Comparison of ENCODE assay signal across 1 cellular context in the genomic region with DNA sequence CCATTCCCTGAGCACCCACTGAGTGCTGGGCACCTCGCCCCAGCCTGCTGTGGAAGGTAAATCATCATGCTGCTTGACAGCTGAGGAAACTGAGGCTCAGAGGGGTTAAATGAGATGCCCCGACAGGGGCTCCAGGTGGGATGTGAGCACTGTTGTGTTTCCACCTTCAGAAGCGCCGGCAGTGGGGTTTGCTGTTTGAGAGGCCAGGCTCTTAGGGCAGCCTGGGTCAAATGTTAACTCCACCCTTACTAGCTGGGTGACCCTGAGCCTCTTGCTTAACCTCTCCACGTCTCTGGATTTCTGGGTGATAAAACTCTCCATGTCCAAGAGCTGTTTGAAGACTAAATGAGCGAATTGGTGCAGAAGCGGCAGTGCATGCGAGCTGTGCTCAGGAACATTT.
TF ChIP-seq lines count a peak whose summit lies in the region.

No MANE protein-coding gene starts in this region.

TF ChIP-seq in HepG2, 621 proteins besides CTCF, POLR2A, EP300 and RAD21:
- no peak for TF ChIP-seq TCF7 (IDR thresholded peaks at IDR 0.05; ENCODE audit: low read depth)
- TF ChIP-seq, protein P1, sequence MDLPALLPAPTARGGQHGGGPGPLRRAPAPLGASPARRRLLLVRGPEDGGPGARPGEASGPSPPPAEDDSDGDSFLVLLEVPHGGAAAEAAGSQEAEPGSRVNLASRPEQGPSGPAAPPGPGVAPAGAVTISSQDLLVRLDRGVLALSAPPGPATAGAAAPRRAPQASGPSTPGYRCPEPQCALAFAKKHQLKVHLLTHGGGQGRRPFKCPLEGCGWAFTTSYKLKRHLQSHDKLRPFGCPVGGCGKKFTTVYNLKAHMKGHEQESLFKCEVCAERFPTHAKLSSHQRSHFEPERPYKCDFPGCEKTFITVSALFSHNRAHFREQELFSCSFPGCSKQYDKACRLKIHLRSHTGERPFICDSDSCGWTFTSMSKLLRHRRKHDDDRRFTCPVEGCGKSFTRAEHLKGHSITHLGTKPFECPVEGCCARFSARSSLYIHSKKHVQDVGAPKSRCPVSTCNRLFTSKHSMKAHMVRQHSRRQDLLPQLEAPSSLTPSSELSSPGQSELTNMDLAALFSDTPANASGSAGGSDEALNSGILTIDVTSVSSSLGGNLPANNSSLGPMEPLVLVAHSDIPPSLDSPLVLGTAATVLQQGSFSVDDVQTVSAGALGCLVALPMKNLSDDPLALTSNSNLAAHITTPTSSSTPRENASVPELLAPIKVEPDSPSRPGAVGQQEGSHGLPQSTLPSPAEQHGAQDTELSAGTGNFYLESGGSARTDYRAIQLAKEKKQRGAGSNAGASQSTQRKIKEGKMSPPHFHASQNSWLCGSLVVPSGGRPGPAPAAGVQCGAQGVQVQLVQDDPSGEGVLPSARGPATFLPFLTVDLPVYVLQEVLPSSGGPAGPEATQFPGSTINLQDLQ (CRISPR knock-in tag; IDR thresholded peaks at IDR 0.05), result no peak
- no peak for TF ChIP-seq ZKSCAN8 (CRISPR knock-in tag; IDR thresholded peaks at IDR 0.05; ENCODE audit: borderline replicate concordance)
- TF ChIP-seq ZNF296 (CRISPR knock-in tag; conservative IDR thresholded peaks at IDR 0.05), result no peak
- no peak for TF ChIP-seq ZFY (CRISPR knock-in tag; IDR thresholded peaks at IDR 0.05)
- TF ChIP-seq ZNF468 (CRISPR knock-in tag; IDR thresholded peaks at IDR 0.05), result no peak
- no peak for TF ChIP-seq SAP130 (CRISPR knock-in tag; IDR thresholded peaks at IDR 0.05; ENCODE audit: low read depth)
- TF ChIP-seq ZNF550 (CRISPR knock-in tag; IDR thresholded peaks at IDR 0.05; ENCODE audit: borderline replicate concordance), result no peak
- TF ChIP-seq, protein P2, sequence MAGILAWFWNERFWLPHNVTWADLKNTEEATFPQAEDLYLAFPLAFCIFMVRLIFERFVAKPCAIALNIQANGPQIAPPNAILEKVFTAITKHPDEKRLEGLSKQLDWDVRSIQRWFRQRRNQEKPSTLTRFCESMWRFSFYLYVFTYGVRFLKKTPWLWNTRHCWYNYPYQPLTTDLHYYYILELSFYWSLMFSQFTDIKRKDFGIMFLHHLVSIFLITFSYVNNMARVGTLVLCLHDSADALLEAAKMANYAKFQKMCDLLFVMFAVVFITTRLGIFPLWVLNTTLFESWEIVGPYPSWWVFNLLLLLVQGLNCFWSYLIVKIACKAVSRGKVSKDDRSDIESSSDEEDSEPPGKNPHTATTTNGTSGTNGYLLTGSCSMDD (CRISPR knock-in tag; IDR thresholded peaks at IDR 0.05), result no peak
- TF ChIP-seq NFKBIZ (CRISPR knock-in tag; IDR thresholded peaks at IDR 0.05), result no peak
- TF ChIP-seq HNRNPK (IDR thresholded peaks at IDR 0.05; ENCODE audit: low read depth, low read length, poor library complexity, severe bottlenecking), result no peak
- TF ChIP-seq, protein P3, sequence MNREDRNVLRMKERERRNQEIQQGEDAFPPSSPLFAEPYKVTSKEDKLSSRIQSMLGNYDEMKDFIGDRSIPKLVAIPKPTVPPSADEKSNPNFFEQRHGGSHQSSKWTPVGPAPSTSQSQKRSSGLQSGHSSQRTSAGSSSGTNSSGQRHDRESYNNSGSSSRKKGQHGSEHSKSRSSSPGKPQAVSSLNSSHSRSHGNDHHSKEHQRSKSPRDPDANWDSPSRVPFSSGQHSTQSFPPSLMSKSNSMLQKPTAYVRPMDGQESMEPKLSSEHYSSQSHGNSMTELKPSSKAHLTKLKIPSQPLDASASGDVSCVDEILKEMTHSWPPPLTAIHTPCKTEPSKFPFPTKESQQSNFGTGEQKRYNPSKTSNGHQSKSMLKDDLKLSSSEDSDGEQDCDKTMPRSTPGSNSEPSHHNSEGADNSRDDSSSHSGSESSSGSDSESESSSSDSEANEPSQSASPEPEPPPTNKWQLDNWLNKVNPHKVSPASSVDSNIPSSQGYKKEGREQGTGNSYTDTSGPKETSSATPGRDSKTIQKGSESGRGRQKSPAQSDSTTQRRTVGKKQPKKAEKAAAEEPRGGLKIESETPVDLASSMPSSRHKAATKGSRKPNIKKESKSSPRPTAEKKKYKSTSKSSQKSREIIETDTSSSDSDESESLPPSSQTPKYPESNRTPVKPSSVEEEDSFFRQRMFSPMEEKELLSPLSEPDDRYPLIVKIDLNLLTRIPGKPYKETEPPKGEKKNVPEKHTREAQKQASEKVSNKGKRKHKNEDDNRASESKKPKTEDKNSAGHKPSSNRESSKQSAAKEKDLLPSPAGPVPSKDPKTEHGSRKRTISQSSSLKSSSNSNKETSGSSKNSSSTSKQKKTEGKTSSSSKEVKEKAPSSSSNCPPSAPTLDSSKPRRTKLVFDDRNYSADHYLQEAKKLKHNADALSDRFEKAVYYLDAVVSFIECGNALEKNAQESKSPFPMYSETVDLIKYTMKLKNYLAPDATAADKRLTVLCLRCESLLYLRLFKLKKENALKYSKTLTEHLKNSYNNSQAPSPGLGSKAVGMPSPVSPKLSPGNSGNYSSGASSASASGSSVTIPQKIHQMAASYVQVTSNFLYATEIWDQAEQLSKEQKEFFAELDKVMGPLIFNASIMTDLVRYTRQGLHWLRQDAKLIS (CRISPR knock-in tag; IDR thresholded peaks at IDR 0.05), result no peak
- no peak for TF ChIP-seq THYN1 (CRISPR knock-in tag; IDR thresholded peaks at IDR 0.05; ENCODE audit: borderline replicate concordance, low read depth)
- no peak for TF ChIP-seq ZNF792 (CRISPR knock-in tag; IDR thresholded peaks at IDR 0.05)
- no peak for TF ChIP-seq CHD4 (IDR thresholded peaks at IDR 0.05; ENCODE audit: borderline replicate concordance, low read length)
- TF ChIP-seq PATZ1 (CRISPR knock-in tag; IDR thresholded peaks at IDR 0.05), result no peak
- no peak for TF ChIP-seq ZNF737 (CRISPR knock-in tag; IDR thresholded peaks at IDR 0.05; ENCODE audit: borderline replicate concordance)
- no peak for TF ChIP-seq NCOA5 (CRISPR knock-in tag; IDR thresholded peaks at IDR 0.05)
- no peak for TF ChIP-seq ZNF225 (CRISPR knock-in tag; IDR thresholded peaks at IDR 0.05)
